Comparison of ENCODE assay signal across 8 cellular contexts in genomic region chr6:44064089-44064947, GRCh38.
DNase-seq lines count a peak whose midpoint lies in the region; ATAC-seq, FAIRE-seq and TF ChIP-seq lines count a peak whose summit lies in the region.

No MANE protein-coding gene starts in this region.

- DNase-seq in Calu3: peak; percentile 88
- no peak for DNase-seq in Panc1 (ENCODE audit: low read depth, low spot score)
- DNase-seq in fibroblast of lung (ENCODE audit: low read depth in 2 of 2): peak; percentile 91 to 98
- peak in 2 of 6 donors; percentile 20 to 68 for DNase-seq in pancreas
- DNase-seq in immature natural killer cell: no peak

- intact Hi-C loops in Calu3 (cut with micrococcal nuclease; ENCODE audit: unreplicated experiment): no loop called here
- intact Hi-C loops in Panc1 (cut with micrococcal nuclease; ENCODE audit: unreplicated experiment): no loop called here
- intact Hi-C loops in pancreas (cut with DNase I): loop anchor here in 1 of 3 donors (10.0 kb wide), 2 partner anchors 120 to 210 kb away; no protein-coding TSS in a partner anchor

- H3K27ac ChIP-seq in Panc1 (ENCODE audit: low read length) (peak overlapping the region; percentile 31; the same call in 1 of the 2 replicates), fibroblast of lung (ENCODE audit: insufficient read depth, low read length) (peak overlapping the region; percentile 49), pancreas (no peak overlapping the region)

- in situ Hi-C loops in Panc1 (cut with HindIII; ENCODE audit: low pct_unique_long_range_greater_than_20kb, low sequenced_read_pairs): no loop called here

- H3K79me2 ChIP-seq in fibroblast of lung (ENCODE audit: control insufficient read depth, insufficient read depth, low read length): no peaks in the 10 kb centered on the region

- H3K4me3 Mint-ChIP-seq in Calu3 (ENCODE audit: low read depth, unreplicated experiment) (peak overlapping the region; percentile 1), immature natural killer cell (no peak overlapping the region)

- TF ChIP-seq CTCF in Calu3 (IDR thresholded peaks at IDR 0.05; ENCODE audit: unreplicated experiment) (no peak), Panc1 (IDR thresholded peaks at IDR 0.05) (no peak), fibroblast of lung (conservative IDR thresholded peaks at IDR 0.05 in 1 of 2, IDR thresholded peaks at IDR 0.05 in 1 of 2; ENCODE audit: low read depth in 1 of 2, low read length in 2 of 2) (no peak), pancreas (IDR thresholded peaks at IDR 0.05) (no peak)

- CTCF ChIA-PET in Calu3 (lab: Charles Lee): interaction anchor here (0.6 to 1.7 kb wide), 17 partner anchors 9 to 340 kb away, joined by 3 to 10 read pairs (median 4); no protein-coding TSS in a partner anchor
- CTCF ChIA-PET in Panc1 (lab: Charles Lee): interaction anchor here (0.6 to 1.4 kb wide), 3 partner anchors 10 to 287 kb away, joined by 3 to 4 read pairs (median 3); no protein-coding TSS in a partner anchor

- POLR2A ChIA-PET in Panc1 (lab: Charles Lee): no interaction called here

- no peaks in the 10 kb centered on the region for H3K27me3 Mint-ChIP-seq in Calu3 (ENCODE audit: unreplicated experiment)
- H3K27me3 Mint-ChIP-seq in immature natural killer cell (ENCODE audit: low read depth in 3 of 3): peaks cover 0 to 8% (median 4%) of the 10 kb centered on the region in 3 donors

- H3K4me1 Mint-ChIP-seq in Calu3 (ENCODE audit: low read depth, unreplicated experiment): peaks cover 40% of the 10 kb centered on the region
- H3K4me1 Mint-ChIP-seq in immature natural killer cell: no peaks in the 10 kb centered on the region

- H3K27me3 ChIP-seq in Panc1 (ENCODE audit: control insufficient read depth, insufficient read depth, low read length) (no peaks in the 10 kb centered on the region), fibroblast of lung (ENCODE audit: control insufficient read depth, insufficient read depth, low read length) (no peaks in the 10 kb centered on the region), pancreas (no peaks in the 10 kb centered on the region)

- BruUV-seq in Calu3 (replicated peaks; lab: Mats Ljungman, UMichigan): no TSS peak
- no TSS peak for BruUV-seq in Panc1 (replicated peaks; lab: Mats Ljungman, UMichigan)

- peak overlapping the region; percentile 33 for H3K9ac ChIP-seq in fibroblast of lung (ENCODE audit: insufficient read depth, low read length)

- H3K4me3 ChIP-seq in Panc1 (ENCODE audit: low read depth in 2 of 2, low read length in 2 of 2): no peak overlapping the region
- no peak overlapping the region for H3K4me3 ChIP-seq in fibroblast of lung (replicated peaks in 1 of 4; ENCODE audit: control extremely low read depth in 1 of 4, insufficient read depth in 1 of 4, low read depth in 3 of 4, low read length in 4 of 4)
- no peak overlapping the region for H3K4me3 ChIP-seq in pancreas

- no peak overlapping the region for H3K4me2 ChIP-seq in fibroblast of lung (ENCODE audit: extremely low read depth, insufficient read depth, low read length)

- ATAC-seq in Panc1: peak; percentile 83
- peak in 3 of 4 donors; percentile 63 to 80 (median 79) for ATAC-seq in pancreas
- no peak for ATAC-seq in GM21786 (IDR thresholded peaks at IDR 0.05; ENCODE audit: unreplicated experiment)
- no peak for ATAC-seq in HG03025 (IDR thresholded peaks at IDR 0.05; ENCODE audit: low FRiP score, unreplicated experiment)
- no peak for ATAC-seq in HG02642 (IDR thresholded peaks at IDR 0.05; ENCODE audit: poor library complexity, unreplicated experiment)

- H3K4me1 ChIP-seq in Panc1 (ENCODE audit: control insufficient read depth, insufficient read depth, low read length): peaks cover 23% of the 10 kb centered on the region
- H3K4me1 ChIP-seq in fibroblast of lung (ENCODE audit: control insufficient read depth, extremely low read depth, insufficient read depth, low read length): peaks cover 49% of the 10 kb centered on the region
- no peaks in the 10 kb centered on the region for H3K4me1 ChIP-seq in pancreas

- H3K36me3 Mint-ChIP-seq in Calu3 (ENCODE audit: insufficient read depth, unreplicated experiment): peaks cover 15% of the 10 kb centered on the region
- no peaks in the 10 kb centered on the region for H3K36me3 Mint-ChIP-seq in immature natural killer cell

- no peak overlapping the region for H2AFZ ChIP-seq in fibroblast of lung (ENCODE audit: low read length)

- H3K36me3 ChIP-seq in Panc1 (ENCODE audit: control insufficient read depth, insufficient read depth, low read length) (no peaks in the 10 kb centered on the region), fibroblast of lung (ENCODE audit: control insufficient read depth, insufficient read depth, low read length) (no peaks in the 10 kb centered on the region), pancreas (no peaks in the 10 kb centered on the region)

- H3K9me3 ChIP-seq in Panc1 (ENCODE audit: control insufficient read depth, insufficient read depth, low read depth, low read length) (peaks cover 5% of the 10 kb centered on the region; the same call in 1 of the 2 replicates), fibroblast of lung (ENCODE audit: control insufficient read depth, insufficient read depth, low read depth, low read length) (no peaks in the 10 kb centered on the region), pancreas (no peaks in the 10 kb centered on the region)

- H3K9me3 Mint-ChIP-seq in Calu3 (ENCODE audit: low read depth, unreplicated experiment) (peaks cover 4% of the 10 kb centered on the region), immature natural killer cell (peaks cover 0 to 2% (median 0%) of the 10 kb centered on the region in 6 donors)

- 77 to 80% methylated on average over 17 of the region's 17 CpGs for WGBS in pancreas, 2 donors

- peak overlapping the region; percentile 63 for H3K27ac Mint-ChIP-seq in Calu3 (ENCODE audit: unreplicated experiment)
- H3K27ac Mint-ChIP-seq in immature natural killer cell: peak overlapping the region in 2 of 6 donors; percentile 24 to 46

- FAIRE-seq in pancreas (lab: Jason Lieb, UNC): no peak

- H4K20me1 ChIP-seq in fibroblast of lung (ENCODE audit: control insufficient read depth, extremely low read depth, insufficient read depth, low read length): no peaks in the 10 kb centered on the region

Comparison
In these comparisons a context has a peak if more than half of its experiments do, and no peak if none do; other contexts are left out.
1. DNase-seq: peak in Calu3 (single experiment) and fibroblast of lung (2 of 2); none in Panc1 (single experiment) and immature natural killer cell (0 of 3).
2. ATAC-seq: peak in Panc1 (single experiment) and pancreas (3 of 4); none in GM21786 (single experiment), HG03025 (single experiment) and HG02642 (single experiment).
3. H3K27ac ChIP-seq: peak in Panc1 (single experiment) and fibroblast of lung (single experiment); none in pancreas (0 of 4).